Comparison of ENCODE assay signal across 21 cellular contexts in the genomic region with DNA sequence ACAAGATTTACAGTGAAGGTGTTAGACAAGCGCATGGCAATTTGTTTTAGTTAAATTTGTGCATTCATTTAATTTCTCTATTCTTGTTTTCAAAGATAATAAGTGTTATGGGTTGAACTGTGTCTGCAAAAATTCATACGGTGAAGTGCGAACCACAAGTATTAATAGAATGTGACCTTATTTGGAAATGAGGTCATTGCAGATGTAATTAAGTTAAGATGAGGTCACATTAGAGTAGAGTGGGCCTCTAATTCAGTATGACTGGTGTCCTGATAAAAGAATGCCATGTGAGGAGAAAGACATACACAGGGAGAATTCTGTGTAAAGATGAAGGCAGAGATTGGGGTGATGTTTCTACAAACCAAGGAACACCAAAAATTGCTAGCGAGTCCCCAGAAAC.
"Had no signal": no experiment of that assay in that cellular context is flagged by ENCODE, and none has a peak within 500 bp of the region (broad histone marks: within the 10 kb centered on the region; RNA-seq: fewer than 3 reads in every experiment).

No MANE protein-coding gene starts in this region.

- H3K9me3 ChIP-seq: gastrocnemius medialis, neutrophil, pancreas, sigmoid colon, thyroid gland, vagina had no signal

- H3K36me3 ChIP-seq: esophagus squamous epithelium, gastrocnemius medialis, neutrophil, pancreas, sigmoid colon, stomach, thyroid gland, vagina had no signal

- H3K4me3 ChIP-seq: esophagus squamous epithelium, gastrocnemius medialis, lung, pancreas, sigmoid colon, stomach, thyroid gland, vagina had no signal

- H3K27me3 ChIP-seq: esophagus squamous epithelium, gastrocnemius medialis, neutrophil, pancreas, sigmoid colon, stomach, thyroid gland, vagina had no signal

- H3K4me1 ChIP-seq: esophagus squamous epithelium, gastrocnemius medialis, pancreas, sigmoid colon, stomach, thyroid gland, vagina had no signal

- H3K27ac ChIP-seq: esophagus squamous epithelium, gastrocnemius medialis, neutrophil, pancreas, sigmoid colon, stomach, thyroid gland, vagina had no signal

- ATAC-seq: effector memory CD8-positive, alpha-beta T cell; gastrocnemius medialis; left lobe of liver; natural killer cell treated with Interleukin-12 subunit alpha and Interleukin-12 subunit beta and Interleukin-15 and Interleukin-18, amount 100 ng/mL, for 72 hours; pancreas; stimulated activated effector memory CD8-positive, alpha-beta T cell treated with anti-CD3 and anti-CD28 coated beads, Interleukin-12 subunit alpha, Interleukin-12 subunit beta, amount 100 ng/mL, for 72 hours had no signal

- DNase-seq: cortex of kidney; effector memory CD8-positive, alpha-beta T cell; erythroblast; esophagus squamous epithelium; gastrocnemius medialis; head of caudate nucleus; naive B cell; pancreas; sigmoid colon; stimulated activated CD4-positive, alpha-beta T cell treated with anti-CD3 and anti-CD28 coated beads, Interleukin-2, amount 100 ng/mL, for 24 hours; stimulated activated CD4-positive, alpha-beta T cell treated with anti-CD3 and anti-CD28 coated beads, Interleukin-4, amount 100 ng/mL, for 24 hours; stimulated activated naive CD4-positive, alpha-beta T cell treated with Interleukin-2 at 50 U/mL for 16 hours; stomach; thyroid gland; trophoblast cell had no signal
